8 cellular contexts compared by ENCODE assay signal in the genomic region with DNA sequence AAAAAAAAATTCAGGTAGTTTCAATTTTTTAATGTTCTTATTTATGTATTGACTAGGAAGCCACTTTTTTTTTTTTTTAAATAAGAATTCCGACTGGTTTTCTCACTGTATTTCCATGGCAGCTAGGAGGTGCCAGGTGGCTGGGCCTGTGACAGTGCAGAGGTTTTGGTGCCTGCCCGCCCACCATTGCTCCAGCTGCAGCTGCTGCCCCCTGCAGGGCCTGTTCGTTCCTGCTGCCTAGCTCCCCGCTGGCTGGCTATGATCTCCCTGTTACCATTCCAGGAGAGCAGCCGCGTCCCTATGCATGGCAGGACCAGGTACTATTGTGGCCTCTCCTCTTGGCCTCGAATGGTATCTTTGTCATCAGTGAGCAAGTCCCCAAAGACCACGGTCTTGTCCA. TPM values are rescaled to one million over a fixed set of nuclear protein-coding genes. Genes with fewer than 3 reads are reported as not detected.
A peak's percentile ranks its signal among the peaks of the same experiment; 100 is the strongest.
DNase-seq lines count a peak whose midpoint lies in the region; ATAC-seq and TF ChIP-seq lines count a peak whose summit lies in the region.
"Not testable (repeated sequence)": the region's sequence is repeated elsewhere in the genome, so short reads cannot be mapped to it uniquely, and the experiment has no call there.

No MANE protein-coding gene starts in this region.

- BruUV-seq in PC-3 (replicated peaks; lab: Mats Ljungman, UMichigan) = not testable (repeated sequence)

- not testable (repeated sequence) for H3K4me3 ChIP-seq in PC-3 (ENCODE audit: low read length)
- peak overlapping the region; percentile 49 for H3K4me3 ChIP-seq in coronary artery

- ATAC-seq in GM19023 (IDR thresholded peaks at IDR 0.05; ENCODE audit: unreplicated experiment) (peak; percentile 45), PC-3 (peak; percentile 45)

- not testable (repeated sequence) for H2AFZ ChIP-seq in PC-3 (ENCODE audit: low read length)

- peak; percentile 73 for TF ChIP-seq CTCF in PC-3 (conservative IDR thresholded peaks at IDR 0.05; ENCODE audit: low read depth, low read length)
- TF ChIP-seq CTCF in coronary artery (IDR thresholded peaks at IDR 0.05) = peak; percentile 30

- not testable (repeated sequence) for H3K4me2 ChIP-seq in PC-3 (ENCODE audit: low read length)

- CTCF ChIA-PET in PC-3 (lab: Charles Lee) = interaction anchor here (0.6 to 1.0 kb wide), 7 partner anchors 46 to 398 kb away, joined by 3 to 10 read pairs (median 4); no protein-coding TSS in a partner anchor

- POLR2A ChIA-PET in PC-3 (lab: Charles Lee; ENCODE audit: unreplicated experiment) = interaction anchor here (0.6 to 1.1 kb wide), 5 partner anchors 45 to 113 kb away, joined by 3 to 13 read pairs (median 8); a partner anchor contains a TSS

- H3K79me2 ChIP-seq in PC-3 (ENCODE audit: low read length) = peaks cover 29% of the 10 kb centered on the region

- H3K9me2 ChIP-seq in PC-3 (replicated peaks; ENCODE audit: low read length) = not testable (repeated sequence)

- intact Hi-C loops in PC-3 (cut with micrococcal nuclease) = loop anchor here (1.0 kb wide), 1 partner anchor 1071 kb away; no protein-coding TSS in a partner anchor

- peak; percentile 61 for DNase-seq in AG20443 (ENCODE audit: low spot score)
- peak; percentile 43 for DNase-seq in HK-2 (ENCODE audit: unreplicated experiment)
- peak; percentile 48 for DNase-seq in PC-3
- DNase-seq in activated CD8-positive, alpha-beta memory T cell treated with anti-CD3 and anti-CD28 coated beads for 48 hours (ENCODE audit: low read depth in 2 of 3, low spot score in 2 of 3) = peak in 2 of 3 experiments; percentile 27 to 39
- DNase-seq in coronary artery (ENCODE audit: low spot score) = not testable (repeated sequence)
- peak; percentile 50 for DNase-seq in left kidney (ENCODE audit: low read depth, low spot score)
- peak; percentile 67 to 76 for DNase-seq in stimulated activated CD4-positive, alpha-beta T cell treated with anti-CD3 and anti-CD28 coated beads, Interleukin-2, amount 100 ng/mL, for 24 hours

- H3F3A ChIP-seq in PC-3 (ENCODE audit: low read length, unreplicated experiment) = not testable (repeated sequence)

- H3K27me3 ChIP-seq in PC-3 (ENCODE audit: low read length) = not testable (repeated sequence)

- not testable (repeated sequence) for H3K27ac ChIP-seq in PC-3 (ENCODE audit: low read length); coronary artery

- H3K4me1 ChIP-seq in PC-3 (ENCODE audit: insufficient read depth, low read length) = peaks cover 24% of the 10 kb centered on the region

- not testable (repeated sequence) for H3K9ac ChIP-seq in PC-3 (ENCODE audit: low read length)

- not testable (repeated sequence) for H3K36me3 ChIP-seq in PC-3 (ENCODE audit: low read depth, low read length)

- H3K9me3 ChIP-seq in PC-3 (ENCODE audit: low read length) = not testable (repeated sequence)

- not testable (repeated sequence) for H4K20me1 ChIP-seq in PC-3 (ENCODE audit: low read length)

RNA-seq across cellular contexts. Expression of a gene that starts 1.9 kb away (rescaled TPM):
- 39.0 and 46.0 TPM in 2 replicates for total RNA-seq in PC-3 (2014; rRNA removed)

RNA-seq across cellular contexts. Expression of a gene that starts 12.2 kb away (rescaled TPM):
- total RNA-seq in PC-3 (2014; rRNA removed) = 0.15 and 2.2 TPM in 2 replicates

RNA-seq across cellular contexts. Expression of a gene that starts 20.8 kb away (rescaled TPM):
- total RNA-seq in PC-3 (2014; rRNA removed) = 3.9 and 5.1 TPM in 2 replicates

RNA-seq across cellular contexts. Expression of a gene that starts 34.0 kb away (rescaled TPM):
- total RNA-seq in PC-3 (2014; rRNA removed) = 1.1 and 1.4 TPM in 2 replicates

RNA-seq across cellular contexts. Expression of a gene that starts 41.4 kb away (rescaled TPM):
- not detected in 2 replicates for total RNA-seq in PC-3 (2014; rRNA removed)
